Comparison of ENCODE assay signal across 8 cellular contexts in the genomic region with DNA sequence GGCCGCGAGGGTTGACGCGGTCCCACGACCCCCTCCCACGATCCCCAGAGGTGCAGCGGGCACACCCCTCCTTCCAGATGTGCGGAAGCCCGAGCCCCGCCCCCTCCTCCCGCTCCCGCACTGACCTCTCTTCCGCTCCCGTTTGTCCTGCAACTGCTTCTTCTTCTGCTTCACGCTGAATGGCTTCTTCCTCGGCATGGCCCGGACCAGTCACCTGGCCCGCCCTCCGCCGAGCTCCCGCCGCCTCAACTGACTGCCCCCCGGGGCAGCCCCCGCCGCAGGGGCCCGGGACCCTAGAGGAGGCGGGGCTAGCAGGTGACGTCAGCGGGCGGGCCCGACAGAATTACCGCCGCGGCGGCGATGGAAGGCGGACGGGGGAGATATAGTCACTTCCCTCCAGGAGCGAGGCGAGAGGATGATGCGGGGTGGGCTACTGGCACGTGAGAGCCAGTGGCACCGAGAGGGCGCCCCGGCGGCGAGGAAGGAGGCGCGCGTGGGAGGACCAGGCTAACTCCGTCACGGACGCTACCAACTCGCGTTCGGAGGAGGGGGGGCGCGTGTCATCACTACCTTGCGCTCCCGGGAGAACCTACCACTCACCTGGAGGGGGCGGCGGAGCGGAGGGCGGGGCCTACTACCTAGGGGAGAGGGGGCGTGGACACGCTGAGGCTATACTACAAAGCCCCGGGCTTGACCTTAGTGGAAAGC. TPM values are rescaled to one million over a fixed set of nuclear protein-coding genes. Genes with fewer than 3 reads are reported as not detected.
A peak's percentile ranks its signal among the peaks of the same experiment; 100 is the strongest.
DNase-seq lines count a peak whose midpoint lies in the region; ATAC-seq lines count a peak whose summit lies in the region.

A gene with protein sequence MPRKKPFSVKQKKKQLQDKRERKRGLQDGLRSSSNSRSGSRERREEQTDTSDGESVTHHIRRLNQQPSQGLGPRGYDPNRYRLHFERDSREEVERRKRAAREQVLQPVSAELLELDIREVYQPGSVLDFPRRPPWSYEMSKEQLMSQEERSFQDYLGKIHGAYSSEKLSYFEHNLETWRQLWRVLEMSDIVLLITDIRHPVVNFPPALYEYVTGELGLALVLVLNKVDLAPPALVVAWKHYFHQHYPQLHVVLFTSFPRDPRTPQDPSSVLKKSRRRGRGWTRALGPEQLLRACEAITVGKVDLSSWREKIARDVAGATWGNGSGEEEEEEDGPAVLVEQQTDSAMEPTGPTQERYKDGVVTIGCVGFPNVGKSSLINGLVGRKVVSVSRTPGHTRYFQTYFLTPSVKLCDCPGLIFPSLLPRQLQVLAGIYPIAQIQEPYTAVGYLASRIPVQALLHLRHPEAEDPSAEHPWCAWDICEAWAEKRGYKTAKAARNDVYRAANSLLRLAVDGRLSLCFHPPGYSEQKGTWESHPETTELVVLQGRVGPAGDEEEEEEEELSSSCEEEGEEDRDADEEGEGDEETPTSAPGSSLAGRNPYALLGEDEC (minus strand): TSS at position 484 of the 708 bp plus-strand sequence. CDS start 286 bp downstream, at position 198.

- peaks cover 0 to 2% (median 0%) of the 10 kb centered on the region in 5 donors for H3K27me3 Mint-ChIP-seq in naive thymus-derived CD8-positive, alpha-beta T cell

- peak within 1 kb of the TSS; percentile 98 to 100 (median 100) for H3K27ac Mint-ChIP-seq in naive thymus-derived CD8-positive, alpha-beta T cell

- peak within 1 kb of the TSS; percentile 87 to 100 (median 99) for H3K4me3 Mint-ChIP-seq in naive thymus-derived CD8-positive, alpha-beta T cell

- peaks cover 0 to 54% (median 13%) of the 10 kb centered on the region in 3 donors for H3K36me3 Mint-ChIP-seq in naive thymus-derived CD8-positive, alpha-beta T cell

- DNase-seq in DMS79 treated with DMSO at 0.1 percent for 48 hours (lab: John Stamatoyannopoulos, UW) (peak; percentile 82), Kasumi-1 (lab: John Stamatoyannopoulos, UW) (peak; percentile 72 to 80), RPMI8226 (peak; percentile 99), fibroblast of gingiva (ENCODE audit: low read depth) (peak; percentile 86)
- DNase-seq in activated T-helper 1 cell treated with anti-CD3 and anti-CD28 coated beads, Interleukin-2, amount 50 U/mL, for 16 hours (ENCODE audit: low read depth in 1 of 2, low spot score in 1 of 2): peak; percentile 98 to 99
- DNase-seq in naive thymus-derived CD8-positive, alpha-beta T cell: peak; percentile 97 to 100 (median 99)
- peak; percentile 98 for DNase-seq in stimulated activated naive CD4-positive, alpha-beta T cell treated with Interleukin-2 at 50 U/mL for 16 hours (lab: John Stamatoyannopoulos, UW)

- peaks cover 25 to 70% (median 56%) of the 10 kb centered on the region in 4 donors for H3K4me1 Mint-ChIP-seq in naive thymus-derived CD8-positive, alpha-beta T cell

- POLR2A ChIA-PET in naive thymus-derived CD8-positive, alpha-beta T cell (lab: Charles Lee): interaction anchor here (0.5 to 7.7 kb wide), 17 partner anchors 13 to 248 kb away, joined by 3 to 80 read pairs (median 6); a partner anchor contains a TSS

- peak; percentile 76 for ATAC-seq in GM21825 (IDR thresholded peaks at IDR 0.05; ENCODE audit: unreplicated experiment)
- ATAC-seq in naive thymus-derived CD8-positive, alpha-beta T cell: peak; percentile 86 to 87

- no peaks in the 10 kb centered on the region for H3K9me3 Mint-ChIP-seq in naive thymus-derived CD8-positive, alpha-beta T cell

RNA-seq across cellular contexts. Expression of the gene that starts here (rescaled TPM):
- 10 to 100 TPM; 78.0 to 80.7 TPM for total RNA-seq in naive thymus-derived CD8-positive, alpha-beta T cell
- 10 to 100 TPM; 24.7 to 34.1 (median 28.7) TPM for polyA plus RNA-seq in naive thymus-derived CD8-positive, alpha-beta T cell

Comparison
In these comparisons a context has a peak if more than half of its experiments do, and no peak if none do; other contexts are left out.
1. Peak in every context shown above with its lines: DNase-seq and ATAC-seq.